ENCODE assay signal across 8 cellular contexts in genomic region chr12:127293507-127294310, GRCh38.
DNase-seq lines count a peak whose midpoint lies in the region; ATAC-seq and TF ChIP-seq lines count a peak whose summit lies in the region.

No MANE protein-coding gene starts in this region.

- H3K9me3 Mint-ChIP-seq in T-helper 2 cell treated with Interferon-gamma antibody and Interleukin-4, amounts not matched to agents 5 μg/mL and 100 μg/mL, for 36 hours: no peaks in the 10 kb centered on the region
- no peaks in the 10 kb centered on the region for H3K9me3 Mint-ChIP-seq in MCF 10A (ENCODE audit: unreplicated experiment)

- peak; percentile 24 to 53 (median 50) for DNase-seq in NCI-H1417 (lab: John Stamatoyannopoulos, UW)
- no peak for DNase-seq in NCI-H1417 treated with DMSO at 0.1 percent for 48 hours (lab: John Stamatoyannopoulos, UW)
- peak; percentile 53 for DNase-seq in KBM-7
- DNase-seq in T-helper 2 cell treated with Interferon-gamma antibody and Interleukin-4, amounts not matched to agents 5 μg/mL and 100 μg/mL, for 36 hours (ENCODE audit: low spot score): peak; percentile 21
- DNase-seq in MCF 10A (ENCODE audit: unreplicated experiment): peak; percentile 83
- DNase-seq in left colon: peak in 1 of 2 donors; percentile 59
- peak; percentile 9 for DNase-seq in stimulated activated CD8-positive, alpha-beta memory T cell treated with anti-CD3 and anti-CD28 coated beads, Interleukin-15, amount 100 ng/mL, for 24 hours (ENCODE audit: low read depth)

- intact Hi-C loops in MCF 10A (cut with micrococcal nuclease) (loop anchor here (1.0 to 5.0 kb wide), 7 partner anchors 89 to 1226 kb away; no protein-coding TSS in a partner anchor), left colon (cut with DNase I, micrococcal nuclease) (loop anchor here in 1 of 2 donors (5.0 kb wide), 1 partner anchor 186 kb away; no protein-coding TSS in a partner anchor)

- H3K4me3 Mint-ChIP-seq in T-helper 2 cell treated with Interferon-gamma antibody and Interleukin-4, amounts not matched to agents 5 μg/mL and 100 μg/mL, for 36 hours: no peak overlapping the region
- no peak overlapping the region for H3K4me3 Mint-ChIP-seq in MCF 10A (ENCODE audit: unreplicated experiment)

- H3K27me3 Mint-ChIP-seq in T-helper 2 cell treated with Interferon-gamma antibody and Interleukin-4, amounts not matched to agents 5 μg/mL and 100 μg/mL, for 36 hours (ENCODE audit: low read depth): no peaks in the 10 kb centered on the region
- no peaks in the 10 kb centered on the region for H3K27me3 Mint-ChIP-seq in MCF 10A (ENCODE audit: insufficient read depth, unreplicated experiment)

- H3K4me1 Mint-ChIP-seq in T-helper 2 cell treated with Interferon-gamma antibody and Interleukin-4, amounts not matched to agents 5 μg/mL and 100 μg/mL, for 36 hours (ENCODE audit: low read depth): no peaks in the 10 kb centered on the region
- H3K4me1 Mint-ChIP-seq in MCF 10A (ENCODE audit: insufficient read depth, unreplicated experiment): peaks cover 7% of the 10 kb centered on the region

- TF ChIP-seq CTCF in MCF 10A (IDR thresholded peaks at IDR 0.05; ENCODE audit: unreplicated experiment): peak; percentile 94

- peak; percentile 94 for ATAC-seq in left colon
- ATAC-seq in GM19351 (IDR thresholded peaks at IDR 0.05; ENCODE audit: unreplicated experiment): no peak

- no peaks in the 10 kb centered on the region for H3K36me3 Mint-ChIP-seq in T-helper 2 cell treated with Interferon-gamma antibody and Interleukin-4, amounts not matched to agents 5 μg/mL and 100 μg/mL, for 36 hours (ENCODE audit: low read depth)
- no peaks in the 10 kb centered on the region for H3K36me3 Mint-ChIP-seq in MCF 10A (ENCODE audit: insufficient read depth, unreplicated experiment)

- CTCF ChIA-PET in MCF 10A (lab: Yijun Ruan, JAX): interaction anchor here (0.6 to 5.8 kb wide), 36 partner anchors 9 to 510 kb away, joined by 3 to 103 read pairs (median 4); no protein-coding TSS in a partner anchor

- in situ Hi-C loops in KBM-7 (cut with MboI; ENCODE audit: low pct_unique_long_range_greater_than_20kb, low sequenced_read_pairs): no loop called here

- POLR2A ChIA-PET in MCF 10A (lab: Yijun Ruan, JAX): interaction anchor here (0.6 to 1.5 kb wide), 3 partner anchors 18 to 185 kb away, joined by 3 to 7 read pairs (median 3); no protein-coding TSS in a partner anchor

- no peak overlapping the region for H3K27ac Mint-ChIP-seq in T-helper 2 cell treated with Interferon-gamma antibody and Interleukin-4, amounts not matched to agents 5 μg/mL and 100 μg/mL, for 36 hours
- no peak overlapping the region for H3K27ac Mint-ChIP-seq in MCF 10A (ENCODE audit: low read depth, unreplicated experiment)

- BruUV-seq in MCF 10A (replicated peaks; lab: Mats Ljungman, UMichigan): no TSS peak
